Comparison of ENCODE assay signal across 13 cellular contexts in the genomic region with DNA sequence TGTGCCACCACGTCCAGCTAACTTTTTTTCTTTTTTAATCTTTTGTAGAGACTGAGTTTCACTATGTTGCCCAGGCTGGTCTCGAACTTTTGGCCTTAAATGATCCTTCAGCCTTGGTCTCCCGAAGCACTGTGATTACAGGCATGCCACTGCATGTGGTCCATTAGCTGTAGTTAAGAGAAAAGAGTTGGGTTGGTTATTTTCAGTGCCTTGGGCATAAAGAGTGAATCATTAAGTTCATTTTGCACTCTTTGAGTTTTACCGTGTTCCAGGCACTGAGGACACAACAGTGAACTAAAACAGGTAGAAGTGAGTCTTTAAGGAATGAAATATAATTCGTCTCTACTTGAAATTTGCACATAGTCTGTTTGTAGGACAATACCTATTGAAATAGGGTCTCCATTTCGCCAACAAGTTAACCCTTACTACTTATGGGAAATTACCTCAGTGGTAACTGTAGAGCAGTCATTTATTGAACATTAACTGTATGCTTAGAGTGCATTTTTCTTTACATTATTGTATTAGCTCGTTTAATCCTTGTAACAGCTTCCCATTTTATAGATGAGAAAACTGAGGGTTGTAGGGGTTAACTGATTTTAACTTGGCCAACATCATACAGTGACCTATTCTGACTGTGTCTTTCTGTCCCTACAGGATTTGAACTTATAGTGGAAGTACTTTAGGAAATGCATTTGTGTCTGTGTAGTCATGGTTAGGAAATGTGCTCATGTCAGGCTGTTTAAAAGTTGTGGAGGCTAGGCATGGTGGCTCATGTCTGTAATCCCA. TPM values are rescaled to one million over a fixed set of nuclear protein-coding genes. Genes with fewer than 3 reads are reported as not detected.
DNase-seq lines count a peak whose midpoint lies in the region; ATAC-seq and TF ChIP-seq lines count a peak whose summit lies in the region.
"Had no signal": no experiment of that assay in that cellular context is flagged by ENCODE, and none has a peak within 500 bp of the region (broad histone marks: within the 10 kb centered on the region; RNA-seq: fewer than 3 reads in every experiment).

No MANE protein-coding gene starts in this region.

- ATAC-seq in gastrocnemius medialis = no peak
- ATAC-seq: mucosa of descending colon had no signal

- peaks cover 0 to 4% (median 0%) of the 10 kb centered on the region in 11 experiments; a peak in 1 of 22 replicates for H3K36me3 ChIP-seq in BLaER1 treated with 17β-estradiol and CSF1 and Interleukin-3, amounts not matched to agents 10 nM and 100 nM
- H3K36me3 ChIP-seq in fibroblast of lung (ENCODE audit: control insufficient read depth, insufficient read depth, low read length) (no peaks in the 10 kb centered on the region), gastrocnemius medialis (no peaks in the 10 kb centered on the region)

- H3K4me2 ChIP-seq in BLaER1 treated with 17β-estradiol and CSF1 and Interleukin-3, amounts not matched to agents 10 nM and 100 nM = peak overlapping the region; percentile 73 to 89 (median 81); a peak in 21 of 22 replicates
- no peak overlapping the region for H3K4me2 ChIP-seq in fibroblast of lung (ENCODE audit: extremely low read depth, insufficient read depth, low read length)
- H3K4me2 ChIP-seq: SK-N-SH had no signal

- H2AFZ ChIP-seq in fibroblast of lung (ENCODE audit: low read length) = no peak overlapping the region

- peaks cover 5 to 75% (median 42%) of the 10 kb centered on the region in 11 experiments; a peak in 14 of 22 replicates for H4K20me1 ChIP-seq in BLaER1 treated with 17β-estradiol and CSF1 and Interleukin-3, amounts not matched to agents 10 nM and 100 nM
- no peaks in the 10 kb centered on the region for H4K20me1 ChIP-seq in fibroblast of lung (ENCODE audit: control insufficient read depth, extremely low read depth, insufficient read depth, low read length)

- TF ChIP-seq POLR2A in gastrocnemius medialis (IDR thresholded peaks at IDR 0.05) = no peak

- H3K4me3 ChIP-seq in BLaER1 treated with 17β-estradiol and CSF1 and Interleukin-3, amounts not matched to agents 10 nM and 100 nM = no peak overlapping the region
- H3K4me3 ChIP-seq in fibroblast of lung (replicated peaks in 1 of 4; ENCODE audit: control extremely low read depth in 1 of 4, insufficient read depth in 1 of 4, low read depth in 3 of 4, low read length in 4 of 4) = no peak overlapping the region
- no peak overlapping the region for H3K4me3 ChIP-seq in gastrocnemius medialis
- H3K4me3 ChIP-seq: mucosa of descending colon had no signal

- H3K9ac ChIP-seq in BLaER1 treated with 17β-estradiol and CSF1 and Interleukin-3, amounts not matched to agents 10 nM and 100 nM = peak overlapping the region in 4 of 11 experiments; percentile 61 to 89 (median 80); a peak in 3 of 22 replicates
- H3K9ac ChIP-seq in fibroblast of lung (ENCODE audit: insufficient read depth, low read length) = no peak overlapping the region

- CTCF ChIA-PET in RWPE1 (lab: Yijun Ruan, JAX) = interaction anchor here (0.7 kb wide), 1 partner anchor 854 kb away, joined by 7 read pairs; no protein-coding TSS in a partner anchor

- intact Hi-C loops in gastrocnemius medialis (cut with DNase I; ENCODE audit: low total_unique reads) = no loop called here

- TF ChIP-seq CTCF in RWPE1 (conservative IDR thresholded peaks at IDR 0.05; ENCODE audit: low read depth) (no peak), fibroblast of lung (conservative IDR thresholded peaks at IDR 0.05 in 1 of 2, IDR thresholded peaks at IDR 0.05 in 1 of 2; ENCODE audit: low read depth in 1 of 2, low read length in 2 of 2) (no peak), gastrocnemius medialis (IDR thresholded peaks at IDR 0.05 in 4 of 5, conservative IDR thresholded peaks at IDR 0.05 in 1 of 5) (no peak)

- no peaks in the 10 kb centered on the region for H3K27me3 ChIP-seq in BLaER1 treated with 17β-estradiol and CSF1 and Interleukin-3, amounts not matched to agents 10 nM and 100 nM
- no peaks in the 10 kb centered on the region for H3K27me3 ChIP-seq in fibroblast of lung (ENCODE audit: control insufficient read depth, insufficient read depth, low read length)
- no peaks in the 10 kb centered on the region for H3K27me3 ChIP-seq in gastrocnemius medialis

- H3K27ac ChIP-seq in BLaER1 treated with 17β-estradiol and CSF1 and Interleukin-3, amounts not matched to agents 10 nM and 100 nM = peak overlapping the region in 10 of 11 experiments; percentile 56 to 98 (median 70); a peak in 17 of 22 replicates
- peak overlapping the region; percentile 39; the same call in 1 of the 2 replicates for H3K27ac ChIP-seq in RWPE1
- peak overlapping the region; percentile 86 for H3K27ac ChIP-seq in fibroblast of lung (ENCODE audit: insufficient read depth, low read length)
- peak overlapping the region; percentile 81 to 94 (median 90) for H3K27ac ChIP-seq in gastrocnemius medialis

- H3K4me1 ChIP-seq in BLaER1 treated with 17β-estradiol and CSF1 and Interleukin-3, amounts not matched to agents 10 nM and 100 nM = peaks cover 74 to 87% (median 80%) of the 10 kb centered on the region in 10 experiments
- peaks cover 43% of the 10 kb centered on the region for H3K4me1 ChIP-seq in fibroblast of lung (ENCODE audit: control insufficient read depth, extremely low read depth, insufficient read depth, low read length)
- peaks cover 74 to 89% of the 10 kb centered on the region in 2 donors for H3K4me1 ChIP-seq in gastrocnemius medialis

- no peak for DNase-seq in RWPE1 (ENCODE audit: low spot score)
- no peak for DNase-seq in fibroblast of lung (ENCODE audit: low read depth in 2 of 2)
- no peak for DNase-seq in gastrocnemius medialis
- DNase-seq in middle frontal gyrus (ENCODE audit: extremely low spot score, low spot score) = no peak
- no peak for DNase-seq in hippocampal formation (lab: John Stamatoyannopoulos, UW)
- no peak for DNase-seq in 8988T
- DNase-seq in cerebellar cortex (ENCODE audit: low spot score) = no peak
- DNase-seq: activated CD4-positive, CD25-positive, alpha-beta regulatory T cell; activated T-cell treated with anti-CD3 and anti-CD28 coated beads, Interleukin-2, amount 50 U/mL, for 1 hour; mucosa of descending colon; NCI-H2029; SK-N-SH had no signal

- POLR2A ChIA-PET in RWPE1 (lab: Yijun Ruan, JAX; ENCODE audit: low non-redundant PET) = no interaction called here

- in situ Hi-C loops in gastrocnemius medialis (cut with MboI; ENCODE audit: low sequenced_read_pairs in 4 of 4) = no loop called here

- H3K79me2 ChIP-seq in fibroblast of lung (ENCODE audit: control insufficient read depth, insufficient read depth, low read length) = peaks cover 57% of the 10 kb centered on the region

- H3K9me3 ChIP-seq in BLaER1 treated with 17β-estradiol and CSF1 and Interleukin-3, amounts not matched to agents 10 nM and 100 nM (replicated peaks in 1 of 11) = no peaks in the 10 kb centered on the region
- H3K9me3 ChIP-seq in fibroblast of lung (ENCODE audit: control insufficient read depth, insufficient read depth, low read depth, low read length) (no peaks in the 10 kb centered on the region), gastrocnemius medialis (no peaks in the 10 kb centered on the region)
- H3K9me3 ChIP-seq: mucosa of descending colon, SK-N-SH had no signal

RNA-seq across cellular contexts. Expression of a gene that starts 22.7 kb away (rescaled TPM):
- total RNA-seq in fibroblast of lung (19.3 and 37.8 TPM in 2 replicates), gastrocnemius medialis (100 to 1,000 TPM in 2 of 4 donors, 10 to 100 TPM in 2; 59.5 to 109 (median 98.6) TPM)
- polyA plus RNA-seq in fibroblast of lung = 34.9 and 44.0 TPM in 2 replicates
- polyA plus RNA-seq in fibroblast of lung (2012) = 28.5 and 39.9 TPM in 2 replicates
- polyA minus RNA-seq in fibroblast of lung (ENCODE audit: low replicate concordance) = 59.2 and 77.2 TPM in 2 replicates

Comparison
In these comparisons a context has a peak if more than half of its experiments do, and no peak if none do; other contexts are left out.
1. H3K27ac ChIP-seq: peak in every context shown above with its lines; median percentile 90 in gastrocnemius medialis; 86 in fibroblast of lung; 70 in BLaER1 treated with 17β-estradiol and CSF1 and Interleukin-3, amounts not matched to agents 10 nM and 100 nM; 39 in RWPE1.